ENCODE assay signal across 32 cellular contexts in the genomic region with DNA sequence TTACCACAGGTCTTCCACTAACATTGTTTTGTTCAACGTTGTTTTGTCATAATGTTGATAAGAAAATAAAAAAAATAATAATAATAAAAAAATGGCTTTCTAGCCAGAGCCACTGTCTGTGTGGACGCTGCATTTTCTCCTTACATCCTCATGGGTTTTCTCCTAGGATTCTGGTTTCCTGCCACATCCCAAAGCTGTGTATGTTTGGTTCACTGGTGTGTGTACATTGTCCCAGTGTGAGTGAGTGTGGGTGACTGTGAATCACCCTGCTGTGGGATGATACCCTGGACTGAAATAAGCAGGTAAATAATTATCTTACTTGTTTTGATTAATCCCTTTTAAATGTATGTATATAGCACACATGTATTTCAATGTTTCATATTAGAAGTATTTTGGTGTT.
"Had no signal": no experiment of that assay in that cellular context is flagged by ENCODE, and none has a peak within 500 bp of the region (broad histone marks: within the 10 kb centered on the region; RNA-seq: fewer than 3 reads in every experiment).

No MANE protein-coding gene starts in this region.

- H3K4me2 ChIP-seq: KMS-11 had no signal

- H3K36me3 ChIP-seq: breast epithelium, SJCRH30, WERI-Rb-1 had no signal

- ATAC-seq: activated CD8-positive, alpha-beta memory T cell treated with anti-CD3 and anti-CD28 coated beads, Interleukin-2, amount 10 ng/mL, durations not matched to agents 7 days and 5 days; activated naive CD8-positive, alpha-beta T cell treated with anti-CD3 and anti-CD28 coated beads, Interleukin-2, amount 50 U/mL, for 24 hours; body of pancreas had no signal

- H3K27me3 Mint-ChIP-seq: activated CD4-positive, alpha-beta memory T cell treated with anti-CD3 and anti-CD28 coated beads, Interleukin-2, amount 10 ng/mL, durations not matched to agents 7 days and 5 days; activated CD8-positive, alpha-beta memory T cell treated with anti-CD3 and anti-CD28 coated beads, Interleukin-2, amount 10 ng/mL, durations not matched to agents 7 days and 5 days; activated naive CD4-positive, alpha-beta T cell treated with anti-CD3 and anti-CD28 coated beads, Interleukin-2, amount 10 ng/mL, durations not matched to agents 7 days and 5 days; activated naive CD8-positive, alpha-beta T cell; activated naive CD8-positive, alpha-beta T cell treated with anti-CD3 and anti-CD28 coated beads, Interleukin-2, amount 50 U/mL, for 24 hours had no signal

- H3K27ac ChIP-seq: body of pancreas, breast epithelium, KMS-11, SJCRH30, SK-N-MC, WERI-Rb-1 had no signal

- H3K9me3 Mint-ChIP-seq: activated naive CD4-positive, alpha-beta T cell treated with anti-CD3 and anti-CD28 coated beads, Interleukin-2, amount 10 ng/mL, durations not matched to agents 7 days and 5 days; activated naive CD8-positive, alpha-beta T cell treated with anti-CD3 and anti-CD28 coated beads, Interleukin-2, amount 50 U/mL, for 24 hours had no signal

- H3K27me3 ChIP-seq: body of pancreas, breast epithelium, SJCRH30 had no signal

- H3K4me3 Mint-ChIP-seq: activated CD4-positive, alpha-beta memory T cell treated with anti-CD3 and anti-CD28 coated beads, Interleukin-2, amount 10 ng/mL, durations not matched to agents 7 days and 5 days; activated CD8-positive, alpha-beta memory T cell treated with anti-CD3 and anti-CD28 coated beads, Interleukin-2, amount 10 ng/mL, durations not matched to agents 7 days and 5 days; activated naive CD4-positive, alpha-beta T cell treated with anti-CD3 and anti-CD28 coated beads, Interleukin-2, amount 10 ng/mL, durations not matched to agents 7 days and 5 days; activated naive CD8-positive, alpha-beta T cell; activated naive CD8-positive, alpha-beta T cell treated with anti-CD3 and anti-CD28 coated beads, Interleukin-2, amount 50 U/mL, for 24 hours had no signal

- DNase-seq: activated CD4-positive, alpha-beta memory T cell treated with anti-CD3 and anti-CD28 coated beads, Interleukin-2, amount 10 ng/mL, durations not matched to agents 7 days and 5 days; activated CD4-positive, alpha-beta T cell treated with anti-CD3 and anti-CD28 coated beads for 1 hour; activated CD4-positive, alpha-beta T cell treated with anti-CD3 and anti-CD28 coated beads for 48 hours; activated CD4-positive, CD25-positive, alpha-beta regulatory T cell; activated CD8-positive, alpha-beta memory T cell treated with anti-CD3 and anti-CD28 coated beads for 24 hours; activated CD8-positive, alpha-beta memory T cell treated with anti-CD3 and anti-CD28 coated beads, Interleukin-2, amount 10 ng/mL, durations not matched to agents 7 days and 5 days; activated CD8-positive, alpha-beta memory T cell treated with anti-CD3 and anti-CD28 coated beads, Interleukin-2, amount 50 U/mL, for 48 hours; activated effector memory CD4-positive, alpha-beta T cell treated with Interleukin-2 at 50 U/mL for 16 hours; activated naive CD4-positive, alpha-beta T cell treated with anti-CD3 and anti-CD28 coated beads, Interleukin-2, amount 10 ng/mL, durations not matched to agents 7 days and 5 days; activated naive CD8-positive, alpha-beta T cell treated with anti-CD3 and anti-CD28 coated beads, Interleukin-2, amount 50 U/mL, for 24 hours; activated T-cell treated with anti-CD3 and anti-CD28 coated beads, Interleukin-2, amount 50 U/mL, for 48 hours; anterior cingulate cortex; body of pancreas; NCI-H1092 treated with DMSO at 0.1 percent for 48 hours; NCI-H1417; NCI-H146; NCI-H187; NCI-H2029 treated with DMSO at 0.1 percent for 48 hours; NCI-H2107; NCI-H2171; NCI-H510A; NCI-H526; NCI-H748 treated with DMSO at 0.1 percent for 48 hours; OCI-M1; Right ventricle myocardium superior; SJCRH30; T1000; WERI-Rb-1 had no signal

- H3K4me1 Mint-ChIP-seq: activated CD4-positive, alpha-beta memory T cell treated with anti-CD3 and anti-CD28 coated beads, Interleukin-2, amount 10 ng/mL, durations not matched to agents 7 days and 5 days; activated CD8-positive, alpha-beta memory T cell treated with anti-CD3 and anti-CD28 coated beads, Interleukin-2, amount 10 ng/mL, durations not matched to agents 7 days and 5 days; activated naive CD4-positive, alpha-beta T cell treated with anti-CD3 and anti-CD28 coated beads, Interleukin-2, amount 10 ng/mL, durations not matched to agents 7 days and 5 days; activated naive CD8-positive, alpha-beta T cell treated with anti-CD3 and anti-CD28 coated beads, Interleukin-2, amount 50 U/mL, for 24 hours had no signal

- H3K9me3 ChIP-seq: body of pancreas, breast epithelium, SJCRH30 had no signal

- H3K4me1 ChIP-seq: body of pancreas, breast epithelium, SJCRH30 had no signal

- H3K27ac Mint-ChIP-seq: activated CD4-positive, alpha-beta memory T cell treated with anti-CD3 and anti-CD28 coated beads, Interleukin-2, amount 10 ng/mL, durations not matched to agents 7 days and 5 days; activated CD8-positive, alpha-beta memory T cell treated with anti-CD3 and anti-CD28 coated beads, Interleukin-2, amount 10 ng/mL, durations not matched to agents 7 days and 5 days; activated naive CD4-positive, alpha-beta T cell treated with anti-CD3 and anti-CD28 coated beads, Interleukin-2, amount 10 ng/mL, durations not matched to agents 7 days and 5 days; activated naive CD8-positive, alpha-beta T cell; activated naive CD8-positive, alpha-beta T cell treated with anti-CD3 and anti-CD28 coated beads, Interleukin-2, amount 50 U/mL, for 24 hours had no signal

- H3K36me3 Mint-ChIP-seq: activated CD8-positive, alpha-beta memory T cell treated with anti-CD3 and anti-CD28 coated beads, Interleukin-2, amount 10 ng/mL, durations not matched to agents 7 days and 5 days; activated naive CD4-positive, alpha-beta T cell treated with anti-CD3 and anti-CD28 coated beads, Interleukin-2, amount 10 ng/mL, durations not matched to agents 7 days and 5 days; activated naive CD8-positive, alpha-beta T cell had no signal

- H3K9ac ChIP-seq: KMS-11 had no signal

- H3K4me3 ChIP-seq: body of pancreas, breast epithelium, SJCRH30, SK-N-MC had no signal
